In the genomic region with DNA sequence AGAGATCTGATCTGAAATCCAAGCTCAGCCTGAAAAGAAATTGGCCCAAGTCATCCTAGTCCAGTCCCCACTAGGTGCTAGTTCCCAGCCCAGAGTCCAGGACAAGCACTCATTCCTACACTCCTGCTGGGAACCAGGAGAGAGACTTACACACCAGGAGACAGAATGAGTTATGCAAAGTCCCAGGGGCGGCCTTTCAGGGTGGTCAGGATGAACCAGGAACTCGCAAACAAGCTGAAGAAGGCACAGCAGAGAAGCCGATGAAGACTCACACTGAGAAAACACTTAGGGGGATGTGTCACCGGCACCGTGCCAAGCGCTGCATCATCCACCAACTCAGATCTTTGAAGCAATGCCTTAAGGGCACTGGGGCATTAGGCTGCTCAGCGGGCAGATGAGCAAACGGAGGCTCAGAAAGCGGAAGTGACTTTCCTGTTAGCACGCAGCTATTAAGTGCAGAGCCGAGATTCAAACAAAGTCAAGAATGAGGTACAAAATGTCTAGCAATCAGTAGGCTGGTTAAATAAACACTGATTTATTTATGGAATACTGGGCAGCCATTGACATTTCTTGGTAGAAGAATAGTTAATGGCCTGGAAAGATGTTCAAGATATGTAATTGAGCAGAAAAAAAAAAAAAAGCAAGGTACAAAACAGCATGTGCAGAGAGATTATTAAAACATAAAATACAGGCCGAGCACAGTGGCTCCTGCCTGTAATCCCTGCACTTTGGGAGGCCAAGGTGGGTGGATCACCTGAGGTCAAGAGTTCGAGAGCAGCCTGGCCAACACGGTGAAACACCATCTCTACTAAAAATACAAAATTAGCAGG, we compare ENCODE assay signal across 8 cellular contexts.
DNase-seq lines count a peak whose midpoint lies in the region; ATAC-seq and TF ChIP-seq lines count a peak whose summit lies in the region.

No MANE protein-coding gene starts in this region.

- H3K27me3 ChIP-seq in PC-9 (ENCODE audit: insufficient read depth, low read depth) (no peaks in the 10 kb centered on the region), smooth muscle cell (ENCODE audit: low read depth) (no peaks in the 10 kb centered on the region), H7 (ENCODE audit: control insufficient read depth, insufficient read depth, low read length) (no peaks in the 10 kb centered on the region)

- DNase-seq in PC-9, result peak; percentile 98 to 100
- DNase-seq in activated T-helper 9 cell treated with anti-CD3 and anti-CD28 coated beads, Interleukin-2, amount 50 U/mL, for 16 hours (ENCODE audit: low read depth), result peak; percentile 63
- DNase-seq in head of caudate nucleus, result peak in 29 of 42 donors; percentile 14 to 76 (median 48)
- peak; percentile 63 for DNase-seq in smooth muscle cell (lab: John Stamatoyannopoulos, UW; ENCODE audit: unreplicated experiment)
- no peak for DNase-seq in H7

- WGBS in smooth muscle cell (ENCODE audit: low lambda C conversion rate), result 18% methylated on average over 14 of the region's 14 CpGs

- H3F3A ChIP-seq in PC-9 (ENCODE audit: insufficient read depth, low read depth) (peaks cover 38% of the 10 kb centered on the region), smooth muscle cell (ENCODE audit: low read depth) (peaks cover 13% of the 10 kb centered on the region)

- H3K4me2 ChIP-seq in PC-9, result peak overlapping the region; percentile 65
- peak overlapping the region; percentile 75 for H3K4me2 ChIP-seq in smooth muscle cell

- no peaks in the 10 kb centered on the region for H3K9me2 ChIP-seq in PC-9 (ENCODE audit: insufficient read depth)

- intact Hi-C loops in PC-9 (cut with micrococcal nuclease; ENCODE audit: unreplicated experiment) (loop anchor here (2.0 kb wide), 3 partner anchors 28 to 190 kb away; partner anchors contain the start of gene IRF2BPL), head of caudate nucleus (cut with DNase I) (no loop called here)

- H3K9ac ChIP-seq in smooth muscle cell (ENCODE audit: low read depth), result peak overlapping the region; percentile 81

- H3K27ac ChIP-seq in 22Rv1 (peak overlapping the region; percentile 61), PC-9 (peak overlapping the region; percentile 80), smooth muscle cell (ENCODE audit: low read depth) (peak overlapping the region; percentile 97)

- POLR2A ChIA-PET in PC-9 (lab: Charles Lee; ENCODE audit: unreplicated experiment), result interaction anchor here (0.5 to 0.7 kb wide), 7 partner anchors 13 to 1092 kb away, joined by 3 to 15 read pairs (median 6); no protein-coding TSS in a partner anchor

- H3K36me3 ChIP-seq in PC-9 (ENCODE audit: low read depth) (no peaks in the 10 kb centered on the region), smooth muscle cell (ENCODE audit: low read depth) (no peaks in the 10 kb centered on the region), H7 (replicated peaks; ENCODE audit: control insufficient read depth, insufficient read depth, low read length) (no peaks in the 10 kb centered on the region)

- CTCF ChIA-PET in PC-9 (lab: Charles Lee), result interaction anchor here (0.6 to 1.7 kb wide), 11 partner anchors 9 to 910 kb away, joined by 3 to 10 read pairs (median 5); partner anchors contain the start of gene CIPC

- H3K4me3 ChIP-seq in PC-9, result peak overlapping the region; percentile 9; the same call in 1 of the 2 replicates
- H3K4me3 ChIP-seq in smooth muscle cell, result no peak overlapping the region
- no peak overlapping the region for H3K4me3 ChIP-seq in H7 (ENCODE audit: insufficient read depth, low read depth, low read length)

- H3K79me2 ChIP-seq in PC-9 (ENCODE audit: low read depth) (no peaks in the 10 kb centered on the region), smooth muscle cell (ENCODE audit: low read depth) (no peaks in the 10 kb centered on the region)

- H4K20me1 ChIP-seq in PC-9 (ENCODE audit: insufficient read depth), result no peaks in the 10 kb centered on the region
- H4K20me1 ChIP-seq in smooth muscle cell (ENCODE audit: low read depth), result no peaks in the 10 kb centered on the region

- BruUV-seq in PC-9 (replicated peaks; lab: Mats Ljungman, UMichigan), result no TSS peak

- H3K9me3 ChIP-seq in PC-9 (ENCODE audit: insufficient read depth, low read depth) (no peaks in the 10 kb centered on the region; the same call in 1 of the 2 replicates), smooth muscle cell (replicated peaks; ENCODE audit: low read depth) (no peaks in the 10 kb centered on the region)

- peak; percentile 59 for ATAC-seq in GM18519 (IDR thresholded peaks at IDR 0.05; ENCODE audit: low FRiP score, unreplicated experiment)
- ATAC-seq in HG03175 (IDR thresholded peaks at IDR 0.05; ENCODE audit: unreplicated experiment), result peak; percentile 85

- H3K4me1 ChIP-seq in PC-9 (replicated peaks; ENCODE audit: insufficient read depth), result peaks cover 34% of the 10 kb centered on the region
- no peaks in the 10 kb centered on the region for H3K4me1 ChIP-seq in smooth muscle cell (ENCODE audit: low read depth)

- no peak for TF ChIP-seq CTCF in 22Rv1 (IDR thresholded peaks at IDR 0.05)
- no peak for TF ChIP-seq CTCF in PC-9 (conservative IDR thresholded peaks at IDR 0.05)
- TF ChIP-seq CTCF in smooth muscle cell (IDR thresholded peaks at IDR 0.05; ENCODE audit: borderline replicate concordance, insufficient read depth, poor library complexity, severe bottlenecking), result no peak

- no peak overlapping the region for H2AFZ ChIP-seq in PC-9
- H2AFZ ChIP-seq in smooth muscle cell (ENCODE audit: low read depth), result no peak overlapping the region
